Comparison of ENCODE assay signal across 22 cellular contexts in the genomic region with DNA sequence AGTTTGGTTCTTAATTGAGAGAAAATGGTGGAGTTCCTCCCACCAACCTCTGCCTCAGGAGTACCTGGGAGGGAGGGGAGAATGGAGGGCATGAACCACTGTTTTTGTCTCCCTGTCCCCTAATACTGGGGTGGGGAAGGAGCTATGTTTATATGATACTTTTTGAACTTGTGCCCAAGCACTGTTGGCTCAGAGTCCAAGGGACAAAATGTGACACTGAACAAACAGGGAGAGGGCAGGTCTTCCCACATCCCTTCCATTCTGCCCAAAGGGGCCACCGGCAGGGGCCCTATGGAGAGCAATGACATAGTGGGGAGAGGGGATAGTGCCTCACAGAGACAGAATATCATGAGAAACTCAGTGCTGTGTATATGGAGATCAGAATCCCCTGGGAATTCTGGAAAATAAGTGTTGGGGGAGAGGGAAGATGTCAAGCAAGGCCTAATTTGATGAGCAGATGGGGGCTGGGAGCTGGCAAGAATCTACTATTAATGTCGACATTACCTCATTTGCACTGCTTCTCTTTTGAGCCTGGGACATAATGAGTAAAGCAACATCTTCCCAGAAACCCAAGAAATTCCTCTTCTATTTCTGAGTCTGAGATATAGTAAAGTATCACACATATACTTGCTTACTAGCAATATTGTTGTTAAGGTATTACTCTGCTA.
"Had no signal": no experiment of that assay in that cellular context is flagged by ENCODE, and none has a peak within 500 bp of the region (broad histone marks: within the 10 kb centered on the region; RNA-seq: fewer than 3 reads in every experiment).

No MANE protein-coding gene starts in this region.

- H3K4me3 Mint-ChIP-seq: activated naive CD4-positive, alpha-beta T cell treated with anti-CD3 and anti-CD28 coated beads, Interleukin-2, amount 50 U/mL, for 24 hours; natural killer cell; stimulated activated naive CD8-positive, alpha-beta T cell treated with anti-CD3 and anti-CD28 coated beads, Interleukin-15, Interleukin-2, amounts not matched to agents 100 ng/mL and 50 ng/mL, for 24 hours; T-helper 2 cell treated with Interferon-gamma antibody and Interleukin-4, amounts not matched to agents 5 μg/mL and 100 μg/mL, for 36 hours had no signal

- H3K36me3 ChIP-seq: cardiac muscle cell, gastroesophageal sphincter, heart left ventricle, ovary, right atrium auricular region, thyroid gland, WERI-Rb-1 had no signal

- H3K27me3 ChIP-seq: body of pancreas, cardiac muscle cell, gastroesophageal sphincter, ovary, right atrium auricular region, thyroid gland had no signal

- H3K4me1 ChIP-seq: body of pancreas, gastroesophageal sphincter, heart left ventricle, psoas muscle, right atrium auricular region, thyroid gland had no signal

- H3K27ac ChIP-seq: body of pancreas, cardiac muscle cell, epithelial cell of prostate, gastroesophageal sphincter, heart left ventricle, ovary, psoas muscle, right atrium auricular region, thyroid gland, WERI-Rb-1 had no signal

- H3K9me3 Mint-ChIP-seq: activated naive CD4-positive, alpha-beta T cell treated with anti-CD3 and anti-CD28 coated beads, Interleukin-2, amount 50 U/mL, for 24 hours; natural killer cell; stimulated activated naive CD8-positive, alpha-beta T cell treated with anti-CD3 and anti-CD28 coated beads, Interleukin-15, Interleukin-2, amounts not matched to agents 100 ng/mL and 50 ng/mL, for 24 hours; T-helper 2 cell treated with Interferon-gamma antibody and Interleukin-4, amounts not matched to agents 5 μg/mL and 100 μg/mL, for 36 hours had no signal

- H3K4me1 Mint-ChIP-seq: activated naive CD4-positive, alpha-beta T cell treated with anti-CD3 and anti-CD28 coated beads, Interleukin-2, amount 50 U/mL, for 24 hours; natural killer cell had no signal

- H3K4me3 ChIP-seq: body of pancreas, cardiac muscle cell, gastroesophageal sphincter, heart left ventricle, ovary, psoas muscle, right atrium auricular region, thyroid gland had no signal

- H3K27me3 Mint-ChIP-seq: activated naive CD4-positive, alpha-beta T cell treated with anti-CD3 and anti-CD28 coated beads, Interleukin-2, amount 50 U/mL, for 24 hours; stimulated activated naive CD8-positive, alpha-beta T cell treated with anti-CD3 and anti-CD28 coated beads, Interleukin-15, Interleukin-2, amounts not matched to agents 100 ng/mL and 50 ng/mL, for 24 hours had no signal

- DNase-seq: activated CD4-positive, alpha-beta T cell treated with anti-CD3 and anti-CD28 coated beads for 1 hour; activated gamma-delta T cell treated with Interleukin-2 at 50 U/mL for 16 hours; activated T-cell treated with anti-CD3 and anti-CD28 coated beads, Interleukin-2, amount 50 U/mL, for 1 hour; anterior cingulate cortex; body of pancreas; cortex of kidney; heart left ventricle; midbrain; natural killer cell; ovary; psoas muscle; stimulated activated CD4-positive, alpha-beta T cell treated with anti-CD3 and anti-CD28 coated beads, Interleukin-4, amount 100 ng/mL, for 24 hours; substantia nigra; thyroid gland; WERI-Rb-1 had no signal

- H3K9me3 ChIP-seq: body of pancreas, gastroesophageal sphincter, heart left ventricle, ovary, psoas muscle, right atrium auricular region, thyroid gland had no signal

- H3K36me3 Mint-ChIP-seq: activated naive CD4-positive, alpha-beta T cell treated with anti-CD3 and anti-CD28 coated beads, Interleukin-2, amount 50 U/mL, for 24 hours; natural killer cell had no signal

- ATAC-seq: body of pancreas, gastroesophageal sphincter, heart left ventricle, natural killer cell, psoas muscle had no signal

- H3K27ac Mint-ChIP-seq: activated naive CD4-positive, alpha-beta T cell treated with anti-CD3 and anti-CD28 coated beads, Interleukin-2, amount 50 U/mL, for 24 hours; natural killer cell; stimulated activated naive CD8-positive, alpha-beta T cell treated with anti-CD3 and anti-CD28 coated beads, Interleukin-15, Interleukin-2, amounts not matched to agents 100 ng/mL and 50 ng/mL, for 24 hours; T-helper 2 cell treated with Interferon-gamma antibody and Interleukin-4, amounts not matched to agents 5 μg/mL and 100 μg/mL, for 36 hours had no signal
